26 cellular contexts compared by ENCODE assay signal in the genomic region with DNA sequence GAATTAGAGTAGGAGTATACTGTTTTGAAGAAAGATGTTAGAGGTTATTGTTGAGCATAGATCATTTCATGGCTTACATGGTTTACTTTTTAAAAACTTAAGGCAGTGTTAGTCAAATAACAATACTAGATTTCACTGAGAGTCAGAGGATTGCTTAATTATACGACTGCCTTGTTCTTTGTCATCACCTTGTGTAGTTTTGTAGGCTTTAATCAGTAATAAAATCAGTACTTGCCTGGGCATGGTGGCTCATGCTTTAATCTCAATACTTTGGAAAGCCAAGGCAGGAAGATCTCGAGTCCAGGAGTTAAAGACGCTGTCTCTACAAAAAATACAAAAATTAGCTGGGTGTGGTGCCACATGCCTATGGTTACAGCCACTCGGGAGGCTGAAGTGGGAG. TPM values are rescaled to one million over a fixed set of nuclear protein-coding genes. Genes with fewer than 3 reads are reported as not detected.
A peak's percentile ranks its signal among the peaks of the same experiment; 100 is the strongest.
DNase-seq lines count a peak whose midpoint lies in the region; ATAC-seq, FAIRE-seq and TF ChIP-seq lines count a peak whose summit lies in the region.
"Had no signal": no experiment of that assay in that cellular context is flagged by ENCODE, and none has a peak within 500 bp of the region (broad histone marks: within the 10 kb centered on the region; RNA-seq: fewer than 3 reads in every experiment).

No MANE protein-coding gene starts in this region.

- H2AFZ ChIP-seq in mammary epithelial cell (ENCODE audit: low read depth, low read length), result peak overlapping the region; percentile 73
- H2AFZ ChIP-seq in keratinocyte (ENCODE audit: control insufficient read depth, low read length), result peak overlapping the region; percentile 10
- H2AFZ ChIP-seq: GM23248 had no signal

- POLR2A ChIA-PET in MCF 10A (lab: Yijun Ruan, JAX), result interaction anchor here (0.5 to 0.7 kb wide), 3 partner anchors 10 to 129 kb away, joined by 3 to 5 read pairs (median 3); no protein-coding TSS in a partner anchor

- no peaks in the 10 kb centered on the region for H3K4me1 Mint-ChIP-seq in MCF 10A (ENCODE audit: insufficient read depth, unreplicated experiment)
- H3K4me1 Mint-ChIP-seq: CD14-positive monocyte had no signal

- H3K9me3 ChIP-seq in breast epithelium (no peaks in the 10 kb centered on the region), mammary epithelial cell (replicated peaks; ENCODE audit: insufficient read depth, low read length) (no peaks in the 10 kb centered on the region), keratinocyte (ENCODE audit: control insufficient read depth, low read depth, low read length) (no peaks in the 10 kb centered on the region)
- H3K9me3 ChIP-seq: BE2C; BLaER1 treated with 17β-estradiol and CSF1 and Interleukin-3, amounts not matched to agents 10 nM and 100 nM had no signal

- H4K20me1 ChIP-seq in mammary epithelial cell (ENCODE audit: insufficient read depth, low read length) (no peaks in the 10 kb centered on the region), keratinocyte (ENCODE audit: control insufficient read depth, extremely low read depth, insufficient read depth, low read length) (no peaks in the 10 kb centered on the region)
- H4K20me1 ChIP-seq: BLaER1 treated with 17β-estradiol and CSF1 and Interleukin-3, amounts not matched to agents 10 nM and 100 nM had no signal

- no peaks in the 10 kb centered on the region for H3K27me3 ChIP-seq in breast epithelium
- no peaks in the 10 kb centered on the region for H3K27me3 ChIP-seq in mammary epithelial cell (ENCODE audit: insufficient read depth, low read length)
- H3K27me3 ChIP-seq in keratinocyte (ENCODE audit: control insufficient read depth, extremely low read depth, insufficient read depth, low read length), result no peaks in the 10 kb centered on the region
- H3K27me3 ChIP-seq: BE2C; BLaER1 treated with 17β-estradiol and CSF1 and Interleukin-3, amounts not matched to agents 10 nM and 100 nM had no signal

- no peaks in the 10 kb centered on the region for H3K36me3 ChIP-seq in breast epithelium
- no peaks in the 10 kb centered on the region for H3K36me3 ChIP-seq in mammary epithelial cell (ENCODE audit: insufficient read depth, low read length)
- H3K36me3 ChIP-seq in keratinocyte (ENCODE audit: control insufficient read depth in 2 of 2, extremely low read depth in 1 of 2, insufficient read depth in 2 of 2, low read length in 2 of 2), result no peaks in the 10 kb centered on the region
- H3K36me3 ChIP-seq: BE2C had no signal

- DNase-seq in MCF 10A (ENCODE audit: unreplicated experiment) (peak; percentile 8), breast epithelium (ENCODE audit: low spot score in 2 of 2) (no peak), mammary epithelial cell (peak; percentile 82), epithelial cell of prostate (ENCODE audit: low read depth, low spot score) (peak; percentile 62), keratinocyte (ENCODE audit: low read depth, low spot score) (peak; percentile 13), NCI-H2171 (lab: John Stamatoyannopoulos, UW) (no peak), amygdala (lab: John Stamatoyannopoulos, UW) (no peak), omental fat pad (ENCODE audit: low spot score) (no peak)
- DNase-seq: ACHN; AML-193; BE2C; CD4-positive, alpha-beta T cell; CD8-positive, alpha-beta memory T cell; DMS53; DMS79 treated with DMSO at 0.1 percent for 48 hours; GF-D8; GM23248; H7; HCEC 1CT had no signal

- in situ Hi-C loops in mammary epithelial cell (cut with MboI; ENCODE audit: low sequenced_read_pairs in 2 of 2), result no loop called here

- peak; percentile 53 for FAIRE-seq in keratinocyte (lab: Jason Lieb, UNC)
- FAIRE-seq: GM12891, H1 had no signal

- no peak for TF ChIP-seq POLR2A in breast epithelium (IDR thresholded peaks at IDR 0.05)

- H3K9me3 Mint-ChIP-seq in MCF 10A (ENCODE audit: unreplicated experiment), result no peaks in the 10 kb centered on the region

- CTCF ChIA-PET in MCF 10A (lab: Yijun Ruan, JAX), result interaction anchor here (0.7 to 1.5 kb wide), 2 partner anchors 91 to 144 kb away, joined by 3 to 4 read pairs; no protein-coding TSS in a partner anchor
- CTCF ChIA-PET in mammary epithelial cell (lab: Charles Lee; ENCODE audit: low non-redundant PET), result no interaction called here

- peak overlapping the region; percentile 68 for H3K27ac Mint-ChIP-seq in MCF 10A (ENCODE audit: low read depth, unreplicated experiment)
- H3K27ac Mint-ChIP-seq: CD14-positive monocyte; CD4-positive, alpha-beta T cell had no signal

- intact Hi-C loops in MCF 10A (cut with micrococcal nuclease) (no loop called here), breast epithelium (cut with DNase I; ENCODE audit: low total_unique reads) (no loop called here), mammary epithelial cell (cut with micrococcal nuclease) (no loop called here)

- H3K79me2 ChIP-seq in mammary epithelial cell (ENCODE audit: insufficient read depth, low read length) (no peaks in the 10 kb centered on the region), keratinocyte (ENCODE audit: control insufficient read depth, insufficient read depth, low read length) (peaks cover 2% of the 10 kb centered on the region)

- no peak overlapping the region for H3K4me3 ChIP-seq in breast epithelium
- no peak overlapping the region for H3K4me3 ChIP-seq in mammary epithelial cell (replicated peaks in 1 of 3; ENCODE audit: insufficient read depth in 1 of 3, low read depth in 2 of 3, low read length in 3 of 3)
- H3K4me3 ChIP-seq in keratinocyte (ENCODE audit: control insufficient read depth in 2 of 3, extremely low read depth in 1 of 3, insufficient read depth in 2 of 3, low read depth in 1 of 3, low read length in 3 of 3), result no peak overlapping the region
- H3K4me3 ChIP-seq: BLaER1 treated with 17β-estradiol and CSF1 and Interleukin-3, amounts not matched to agents 10 nM and 100 nM; GM23248 had no signal

- ATAC-seq in omental fat pad (ENCODE audit: low FRiP score), result no peak

- BruUV-seq in MCF 10A (replicated peaks; lab: Mats Ljungman, UMichigan), result no TSS peak
- no TSS peak for BruUV-seq in mammary epithelial cell (replicated peaks; lab: Mats Ljungman, UMichigan)

- dilution Hi-C loops in mammary epithelial cell (cut with HindIII; ENCODE audit: low sequenced_read_pairs) (no loop called here), keratinocyte (cut with MboI; ENCODE audit: extremely low pct_ligation_motif_present, low sequenced_read_pairs) (no loop called here)

- no peaks in the 10 kb centered on the region for H3K36me3 Mint-ChIP-seq in MCF 10A (ENCODE audit: insufficient read depth, unreplicated experiment)
- H3K36me3 Mint-ChIP-seq: CD14-positive monocyte had no signal

- no peak overlapping the region for H3K4me3 Mint-ChIP-seq in MCF 10A (ENCODE audit: unreplicated experiment)
- H3K4me3 Mint-ChIP-seq: CD14-positive monocyte; CD4-positive, alpha-beta T cell had no signal

- no peaks in the 10 kb centered on the region for H3K4me1 ChIP-seq in breast epithelium
- peaks cover 10% of the 10 kb centered on the region for H3K4me1 ChIP-seq in mammary epithelial cell (ENCODE audit: insufficient read depth, low read length)
- H3K4me1 ChIP-seq in keratinocyte (ENCODE audit: control insufficient read depth, extremely low read depth, insufficient read depth, low read length), result peaks cover 14% of the 10 kb centered on the region
- H3K4me1 ChIP-seq: BLaER1 treated with 17β-estradiol and CSF1 and Interleukin-3, amounts not matched to agents 10 nM and 100 nM had no signal

- peak overlapping the region; percentile 58 for H3K4me2 ChIP-seq in mammary epithelial cell (ENCODE audit: insufficient read depth, low read depth, low read length)
- H3K4me2 ChIP-seq in keratinocyte (ENCODE audit: control insufficient read depth, extremely low read depth, insufficient read depth, low read depth, low read length), result peak overlapping the region; percentile 42
- H3K4me2 ChIP-seq: BLaER1 treated with 17β-estradiol and CSF1 and Interleukin-3, amounts not matched to agents 10 nM and 100 nM had no signal

- TF ChIP-seq CTCF in MCF 10A (IDR thresholded peaks at IDR 0.05; ENCODE audit: unreplicated experiment), result no peak
- TF ChIP-seq CTCF in breast epithelium (IDR thresholded peaks at IDR 0.05), result no peak
- TF ChIP-seq CTCF in mammary epithelial cell (conservative IDR thresholded peaks at IDR 0.05 in 1 of 2, IDR thresholded peaks at IDR 0.05 in 1 of 2; ENCODE audit: extremely low read depth in 1 of 2, insufficient read depth in 1 of 2, low read depth in 1 of 2, low read length in 2 of 2), result no peak
- TF ChIP-seq CTCF in keratinocyte (optimal IDR thresholded peaks at IDR 0.05 in 1 of 3, IDR thresholded peaks at IDR 0.05 in 1 of 3, conservative IDR thresholded peaks at IDR 0.05 in 1 of 3; ENCODE audit: extremely low read depth in 1 of 3, insufficient read depth in 2 of 3, low read length in 3 of 3), result no peak
- no peak for TF ChIP-seq CTCF in omental fat pad (IDR thresholded peaks at IDR 0.05)

- no peaks in the 10 kb centered on the region for H3K27me3 Mint-ChIP-seq in MCF 10A (ENCODE audit: insufficient read depth, unreplicated experiment)
- H3K27me3 Mint-ChIP-seq: CD4-positive, alpha-beta T cell; CD8-positive, alpha-beta memory T cell had no signal

- H3K27ac ChIP-seq in breast epithelium (no peak overlapping the region), mammary epithelial cell (ENCODE audit: insufficient read depth, low read depth, low read length) (peak overlapping the region; percentile 39), epithelial cell of prostate (peak overlapping the region; percentile 75), keratinocyte (ENCODE audit: control insufficient read depth, insufficient read depth, low read length) (peak overlapping the region; percentile 70)
- H3K27ac ChIP-seq: 22Rv1; BLaER1 treated with 17β-estradiol and CSF1 and Interleukin-3, amounts not matched to agents 10 nM and 100 nM; GM23248 had no signal

- no peaks in the 10 kb centered on the region for H3K9me1 ChIP-seq in keratinocyte (ENCODE audit: control insufficient read depth, extremely low read depth, insufficient read depth, low read length)

- no peak overlapping the region for H3K9ac ChIP-seq in mammary epithelial cell (ENCODE audit: insufficient read depth, low read length)
- H3K9ac ChIP-seq in keratinocyte (ENCODE audit: control insufficient read depth, extremely low read depth, insufficient read depth, low read length), result no peak overlapping the region
- H3K9ac ChIP-seq: BLaER1 treated with 17β-estradiol and CSF1 and Interleukin-3, amounts not matched to agents 10 nM and 100 nM; GM23248 had no signal

- 11% methylated on average over 4 of the region's 4 CpGs for WGBS in mammary epithelial cell (ENCODE audit: low coverage, missing lambda C conversion rate)

RNA-seq across cellular contexts. Expression of a gene that starts 41.3 kb away (rescaled TPM):
- total RNA-seq in MCF 10A (2022) (0.86 and 1.2 TPM in 2 replicates), breast epithelium (1 to 10 TPM; 2.3 to 5.9 (median 4.3) TPM), mammary epithelial cell (1 to 10 TPM; 1.8 to 3.2 TPM), omental fat pad (1 to 10 TPM; 1.9 to 5.2 (median 3.3) TPM)
- polyA plus RNA-seq in mammary epithelial cell (not detected), keratinocyte (0.15 to 0.16 TPM in 2 of 3 replicates, not detected in the other)
- polyA minus RNA-seq in mammary epithelial cell (not detected), keratinocyte (0.39 to 16.7 TPM (median 6.8 TPM) in 3 replicates)
- not detected for polyA plus RNA-seq in keratinocyte (2011; ENCODE audit: low read depth)
- 0.06 TPM in 1 of 2 replicates, not detected in the other for polyA plus RNA-seq in keratinocyte (2011; cell fraction: cytosol; rRNA removed)
- polyA plus RNA-seq in keratinocyte (2011; cell fraction: nucleus; rRNA removed), result 2.0 and 3.0 TPM in 2 replicates
- polyA plus RNA-seq in keratinocyte (2012; ENCODE audit: low replicate concordance), result not detected in 2 replicates
- polyA minus RNA-seq in keratinocyte (2011; cell fraction: cytosol; rRNA and poly(A)+ RNA removed), result not detected
- 23.4 and 45.1 TPM in 2 replicates for polyA minus RNA-seq in keratinocyte (2011; cell fraction: nucleus; rRNA and poly(A)+ RNA removed)
- total RNA-seq: Daoy, G401, GM23248, H7 had no signal
- polyA plus RNA-seq: CD14-positive monocyte; CD8-positive, alpha-beta memory T cell; GM23248 had no signal

Comparison
In these comparisons a context has a peak if more than half of its experiments do, and no peak if none do; other contexts are left out.
1. DNase-seq: peak in MCF 10A (single experiment), mammary epithelial cell (single experiment), epithelial cell of prostate (single experiment) and keratinocyte (single experiment); none in breast epithelium (0 of 2), NCI-H2171 (single experiment), amygdala (0 of 56) and omental fat pad (single experiment).
2. H3K27ac ChIP-seq: peak in mammary epithelial cell (single experiment), epithelial cell of prostate (single experiment) and keratinocyte (single experiment); none in breast epithelium (0 of 2).